Comparison of ENCODE assay signal across 21 cellular contexts in the genomic region with DNA sequence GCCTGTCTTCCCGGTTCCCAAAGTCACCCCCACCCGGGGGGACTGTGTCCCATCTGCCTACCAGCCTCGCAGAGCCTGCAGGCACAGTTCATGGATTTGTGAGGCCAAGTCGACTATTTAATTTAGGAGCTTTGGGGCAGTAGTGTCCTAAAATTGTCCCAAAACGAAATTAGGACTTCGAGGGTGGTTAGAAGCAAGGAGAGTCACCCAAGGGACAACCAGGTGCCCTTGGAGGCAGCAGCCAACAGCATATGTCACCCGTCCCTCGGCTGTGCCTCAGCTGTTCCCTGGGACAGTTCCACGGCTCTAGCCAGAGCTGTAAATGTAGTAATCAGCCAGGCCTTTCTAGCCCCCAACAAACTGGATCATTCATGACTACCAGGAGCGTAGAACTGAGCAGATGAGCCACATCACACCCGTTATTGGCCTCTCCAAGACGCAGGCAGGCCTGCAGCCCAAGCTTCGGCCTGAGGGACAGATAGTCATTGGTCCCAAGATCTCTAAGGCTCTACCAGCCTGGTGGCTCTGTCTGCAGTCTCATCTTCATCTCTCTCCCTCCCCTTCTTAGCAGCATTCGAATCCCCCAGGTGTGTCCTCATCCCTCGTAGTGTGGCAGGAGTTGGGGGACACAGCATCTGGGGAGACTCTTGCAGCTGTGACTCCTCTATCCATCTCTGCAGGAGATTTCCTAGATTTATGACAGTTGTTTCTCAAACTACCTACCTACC. TPM values are rescaled to one million over a fixed set of nuclear protein-coding genes. Genes with fewer than 3 reads are reported as not detected.
DNase-seq lines count a peak whose midpoint lies in the region; ATAC-seq, FAIRE-seq and TF ChIP-seq lines count a peak whose summit lies in the region.
"Had no signal": no experiment of that assay in that cellular context is flagged by ENCODE, and none has a peak within 500 bp of the region (broad histone marks: within the 10 kb centered on the region; RNA-seq: fewer than 3 reads in every experiment).

No MANE protein-coding gene starts in this region.

- no peak overlapping the region for H3K27ac ChIP-seq in astrocyte (ENCODE audit: low read depth, low read length)
- H3K27ac ChIP-seq in spleen: no peak overlapping the region
- H3K27ac ChIP-seq in adrenal gland: no peak overlapping the region
- H3K27ac ChIP-seq: brain microvascular endothelial cell, thyroid gland had no signal

- H3K79me2 ChIP-seq in astrocyte (ENCODE audit: insufficient read depth, low read length): no peaks in the 10 kb centered on the region

- CTCF ChIA-PET in activated naive CD4-positive, alpha-beta T cell treated with anti-CD3 and anti-CD28 coated beads, Interleukin-2, amount 10 ng/mL, durations not matched to agents 7 days and 5 days (lab: Charles Lee): interaction anchor here (1.2 kb wide), 1 partner anchor 52 kb away, joined by 5 read pairs; no protein-coding TSS in a partner anchor

- peaks cover 100% of the 10 kb centered on the region for H3K27me3 Mint-ChIP-seq in activated naive CD4-positive, alpha-beta T cell treated with anti-CD3 and anti-CD28 coated beads, Interleukin-2, amount 10 ng/mL, durations not matched to agents 7 days and 5 days
- H3K27me3 Mint-ChIP-seq in astrocyte (ENCODE audit: low read depth, unreplicated experiment) (peaks cover 81% of the 10 kb centered on the region), nephron progenitor cell (ENCODE audit: low read depth, poor library complexity) (peaks cover 100% of the 10 kb centered on the region)

- H3K9ac ChIP-seq in astrocyte (ENCODE audit: low read length): no peak overlapping the region

- H3K27ac Mint-ChIP-seq in activated naive CD4-positive, alpha-beta T cell treated with anti-CD3 and anti-CD28 coated beads, Interleukin-2, amount 10 ng/mL, durations not matched to agents 7 days and 5 days: peak overlapping the region; percentile 62
- H3K27ac Mint-ChIP-seq in astrocyte (ENCODE audit: unreplicated experiment): peak overlapping the region; percentile 20
- H3K27ac Mint-ChIP-seq in nephron progenitor cell: no peak overlapping the region
- H3K27ac Mint-ChIP-seq: activated naive CD4-positive, alpha-beta T cell treated with anti-CD3 and anti-CD28 coated beads for 36 hours; stimulated activated memory B cell treated with anti-CD40 and anti-IgM and Interleukin-4, amounts not matched to agents 10 μg/mL and 1 μg/mL and 100 μg/mL, for 72 hours had no signal

- peaks cover 6% of the 10 kb centered on the region for H3K4me1 Mint-ChIP-seq in activated naive CD4-positive, alpha-beta T cell treated with anti-CD3 and anti-CD28 coated beads, Interleukin-2, amount 10 ng/mL, durations not matched to agents 7 days and 5 days
- H3K4me1 Mint-ChIP-seq in astrocyte (ENCODE audit: low read depth, unreplicated experiment): peaks cover 4% of the 10 kb centered on the region
- H3K4me1 Mint-ChIP-seq in nephron progenitor cell: peaks cover 75% of the 10 kb centered on the region
- H3K4me1 Mint-ChIP-seq: CD14-positive monocyte; stimulated activated memory B cell treated with anti-CD40 and anti-IgM and Interleukin-4, amounts not matched to agents 10 μg/mL and 1 μg/mL and 100 μg/mL, for 72 hours had no signal

- peaks cover 9% of the 10 kb centered on the region for H3K36me3 Mint-ChIP-seq in activated naive CD4-positive, alpha-beta T cell treated with anti-CD3 and anti-CD28 coated beads, Interleukin-2, amount 10 ng/mL, durations not matched to agents 7 days and 5 days
- no peaks in the 10 kb centered on the region for H3K36me3 Mint-ChIP-seq in astrocyte (ENCODE audit: low read depth, unreplicated experiment)
- no peaks in the 10 kb centered on the region for H3K36me3 Mint-ChIP-seq in nephron progenitor cell (ENCODE audit: low read depth)
- H3K36me3 Mint-ChIP-seq: stimulated activated memory B cell treated with anti-CD40 and anti-IgM and Interleukin-4, amounts not matched to agents 10 μg/mL and 1 μg/mL and 100 μg/mL, for 72 hours had no signal

- DNase-seq in activated naive CD4-positive, alpha-beta T cell treated with anti-CD3 and anti-CD28 coated beads, Interleukin-2, amount 10 ng/mL, durations not matched to agents 7 days and 5 days: no peak
- no peak for DNase-seq in activated naive CD4-positive, alpha-beta T cell treated with anti-CD3 and anti-CD28 coated beads, Interleukin-2, amount 50 U/mL, for 16 hours
- DNase-seq in astrocyte (ENCODE audit: low read depth) (no peak), nephron progenitor cell (no peak), spleen (peak; percentile 29), adrenal gland (no peak)
- DNase-seq: activated naive CD4-positive, alpha-beta T cell treated with anti-CD3 and anti-CD28 coated beads for 36 hours; brain microvascular endothelial cell; head of caudate nucleus; NCI-H748 treated with DMSO at 0.1 percent for 48 hours; nucleus accumbens; right cardiac atrium had no signal

- no peak for FAIRE-seq in astrocyte (lab: Jason Lieb, UNC)
- FAIRE-seq: colon had no signal

- ATAC-seq in GM21723 (IDR thresholded peaks at IDR 0.05; ENCODE audit: unreplicated experiment) (no peak), GM19328 (IDR thresholded peaks at IDR 0.05; ENCODE audit: unreplicated experiment) (no peak)
- ATAC-seq: right cardiac atrium; stimulated activated memory B cell treated with anti-CD40 and anti-IgM and Interleukin-4, amounts not matched to agents 10 μg/mL and 1 μg/mL and 100 μg/mL, for 72 hours had no signal

- peaks cover 5% of the 10 kb centered on the region for H4K20me1 ChIP-seq in astrocyte (ENCODE audit: insufficient read depth, low read length)

- H3K36me3 ChIP-seq in astrocyte (ENCODE audit: insufficient read depth, low read length) (no peaks in the 10 kb centered on the region), spleen (no peaks in the 10 kb centered on the region), adrenal gland (replicated peaks in 1 of 2) (no peaks in the 10 kb centered on the region)
- H3K36me3 ChIP-seq: brain microvascular endothelial cell, thyroid gland had no signal

- H3K4me1 ChIP-seq in astrocyte (ENCODE audit: insufficient read depth, low read length) (no peaks in the 10 kb centered on the region), spleen (peaks cover 0 to 35% (median 17%) of the 10 kb centered on the region in 6 donors), adrenal gland (replicated peaks in 1 of 2) (no peaks in the 10 kb centered on the region)

- WGBS in spleen, 5 donors: 3 to 10% (median 8%) methylated on average over 9 to 15 of the region's 15 CpGs
- 4 to 9% (median 7%) methylated on average over 10 to 15 of the region's 15 CpGs for WGBS in adrenal gland, 4 donors

- H3K4me2 ChIP-seq in astrocyte (ENCODE audit: low read length): no peak overlapping the region

- no peak for TF ChIP-seq CTCF in astrocyte (IDR thresholded peaks at IDR 0.05; ENCODE audit: insufficient read depth, low read depth, low read length)
- TF ChIP-seq CTCF in nephron progenitor cell (IDR thresholded peaks at IDR 0.05): no peak
- TF ChIP-seq CTCF in spleen (IDR thresholded peaks at IDR 0.05 in 8 of 11, conservative IDR thresholded peaks at IDR 0.05 in 3 of 11): no peak
- TF ChIP-seq CTCF in adrenal gland (IDR thresholded peaks at IDR 0.05): no peak

- TF ChIP-seq POLR2A in spleen (IDR thresholded peaks at IDR 0.05) (no peak), adrenal gland (IDR thresholded peaks at IDR 0.05) (no peak)

- H3K4me3 ChIP-seq in astrocyte (ENCODE audit: insufficient read depth, low read depth, low read length): no peak overlapping the region
- H3K4me3 ChIP-seq in spleen: no peak overlapping the region
- H3K4me3 ChIP-seq in adrenal gland: no peak overlapping the region
- H3K4me3 ChIP-seq: thyroid gland had no signal

- peaks cover 84% of the 10 kb centered on the region for H3K27me3 ChIP-seq in astrocyte (ENCODE audit: insufficient read depth, low read length)
- peaks cover 8 to 100% (median 99%) of the 10 kb centered on the region in 7 donors for H3K27me3 ChIP-seq in spleen (replicated peaks in 1 of 7)
- peaks cover 90% of the 10 kb centered on the region for H3K27me3 ChIP-seq in adrenal gland

- H3K9me3 Mint-ChIP-seq in activated naive CD4-positive, alpha-beta T cell treated with anti-CD3 and anti-CD28 coated beads, Interleukin-2, amount 10 ng/mL, durations not matched to agents 7 days and 5 days: no peaks in the 10 kb centered on the region
- peaks cover 18% of the 10 kb centered on the region for H3K9me3 Mint-ChIP-seq in astrocyte (ENCODE audit: unreplicated experiment)
- H3K9me3 Mint-ChIP-seq in nephron progenitor cell: no peaks in the 10 kb centered on the region
- H3K9me3 Mint-ChIP-seq: activated naive CD4-positive, alpha-beta T cell treated with anti-CD3 and anti-CD28 coated beads for 36 hours had no signal

- intact Hi-C loops in spleen (cut with DNase I; ENCODE audit: low total_unique reads): no loop called here
- intact Hi-C loops in adrenal gland (cut with DNase I): no loop called here

- peak overlapping the region; percentile 2 for H3K4me3 Mint-ChIP-seq in activated naive CD4-positive, alpha-beta T cell treated with anti-CD3 and anti-CD28 coated beads, Interleukin-2, amount 10 ng/mL, durations not matched to agents 7 days and 5 days
- H3K4me3 Mint-ChIP-seq in astrocyte (ENCODE audit: unreplicated experiment) (no peak overlapping the region), nephron progenitor cell (peak overlapping the region; percentile 49)
- H3K4me3 Mint-ChIP-seq: activated naive CD4-positive, alpha-beta T cell treated with anti-CD3 and anti-CD28 coated beads for 36 hours; stimulated activated memory B cell treated with anti-CD40 and anti-IgM and Interleukin-4, amounts not matched to agents 10 μg/mL and 1 μg/mL and 100 μg/mL, for 72 hours had no signal

- H3K9me3 ChIP-seq in astrocyte (ENCODE audit: insufficient read depth, low read depth, low read length) (peaks cover 4% of the 10 kb centered on the region), spleen (no peaks in the 10 kb centered on the region), adrenal gland (replicated peaks in 1 of 3) (no peaks in the 10 kb centered on the region)
- H3K9me3 ChIP-seq: thyroid gland had no signal

- no peak overlapping the region for H2AFZ ChIP-seq in astrocyte (ENCODE audit: low read depth, low read length)

RNA-seq across cellular contexts. Expression of a gene that starts 2.9 kb away (rescaled TPM):
- 0.05 TPM in 1 of 2 replicates, not detected in the other for total RNA-seq in astrocyte
- not detected for total RNA-seq in spleen
- polyA plus RNA-seq in spleen: not detected
- total RNA-seq in adrenal gland: not detected
- not detected for polyA plus RNA-seq in adrenal gland
- total RNA-seq: activated naive CD4-positive, alpha-beta T cell treated with anti-CD3 and anti-CD28 coated beads for 36 hours; liver; mononuclear cell; right cardiac atrium had no signal
- polyA plus RNA-seq: AG04450, CD14-positive monocyte, liver, right cardiac atrium had no signal
